ENCODE assay signal across 23 cellular contexts in the genomic region with DNA sequence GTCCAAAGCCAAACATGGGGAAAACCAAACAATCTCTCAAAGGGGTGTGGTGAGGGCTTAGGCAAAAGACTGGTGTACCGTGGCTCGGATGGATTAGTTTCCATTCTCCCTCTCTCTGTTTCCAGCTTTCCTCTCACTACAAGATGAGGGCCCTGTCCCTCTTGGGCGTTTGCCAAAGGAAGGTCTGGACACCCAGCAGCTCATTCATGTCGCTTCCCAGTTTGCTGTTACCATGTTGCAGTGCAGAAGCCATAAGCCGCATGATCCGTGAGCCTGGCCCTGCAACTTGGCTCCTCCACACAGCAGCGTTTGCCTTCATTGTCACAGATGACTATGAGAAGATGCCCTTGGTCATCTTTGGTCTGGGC.
"Had no signal": no experiment of that assay in that cellular context is flagged by ENCODE, and none has a peak within 500 bp of the region (broad histone marks: within the 10 kb centered on the region; RNA-seq: fewer than 3 reads in every experiment).

No MANE protein-coding gene starts in this region.

- H3K27ac ChIP-seq: body of pancreas, esophagus squamous epithelium, hepatocyte, psoas muscle, right lobe of liver, stomach, thoracic aorta, upper lobe of left lung had no signal

- DNase-seq: activated CD4-positive, alpha-beta T cell treated with anti-CD3 and anti-CD28 coated beads for 36 hours; activated CD4-positive, alpha-beta T cell treated with anti-CD3 and anti-CD28 coated beads, Interleukin-2, amount 50 U/mL, for 48 hours; activated naive CD8-positive, alpha-beta T cell treated with anti-CD3 and anti-CD28 coated beads for 36 hours; central memory CD4-positive, alpha-beta T cell; cortex of kidney; effector memory CD4-positive, alpha-beta T cell; esophagus squamous epithelium; left colon; psoas muscle; right lobe of liver; small intestine; stimulated activated CD4-positive, alpha-beta T cell treated with anti-CD3 and anti-CD28 coated beads, Interleukin-15, amount 100 ng/mL, for 24 hours; stimulated activated CD4-positive, alpha-beta T cell treated with anti-CD3 and anti-CD28 coated beads, Interleukin-4, amount 100 ng/mL, for 1 hour; stomach; upper lobe of left lung had no signal

- H3K27ac Mint-ChIP-seq: activated CD4-positive, alpha-beta T cell treated with anti-CD3 and anti-CD28 coated beads for 36 hours; activated naive CD8-positive, alpha-beta T cell treated with anti-CD3 and anti-CD28 coated beads for 36 hours; mesothelial cell of epicardium; nephron; T-helper 2 cell treated with Interferon-gamma antibody and Interleukin-4, amounts not matched to agents 5 μg/mL and 100 μg/mL, for 36 hours; WTC11 had no signal

- H3K4me3 Mint-ChIP-seq: activated CD4-positive, alpha-beta T cell treated with anti-CD3 and anti-CD28 coated beads for 36 hours; activated naive CD8-positive, alpha-beta T cell treated with anti-CD3 and anti-CD28 coated beads for 36 hours; mesothelial cell of epicardium; nephron; T-helper 2 cell treated with Interferon-gamma antibody and Interleukin-4, amounts not matched to agents 5 μg/mL and 100 μg/mL, for 36 hours; WTC11 had no signal

- H3K9me3 Mint-ChIP-seq: activated naive CD8-positive, alpha-beta T cell treated with anti-CD3 and anti-CD28 coated beads for 36 hours; T-helper 2 cell treated with Interferon-gamma antibody and Interleukin-4, amounts not matched to agents 5 μg/mL and 100 μg/mL, for 36 hours; WTC11 had no signal

- H3K4me3 ChIP-seq: body of pancreas, esophagus squamous epithelium, hepatocyte, lung, psoas muscle, right lobe of liver, stomach, thoracic aorta, upper lobe of left lung had no signal

- H3K4me1 ChIP-seq: body of pancreas, psoas muscle, right lobe of liver, stomach, upper lobe of left lung had no signal

- ATAC-seq: activated CD4-positive, alpha-beta T cell treated with anti-CD3 and anti-CD28 coated beads for 36 hours; left colon; WTC11 had no signal

- H3K36me3 Mint-ChIP-seq: WTC11 had no signal

- H3K9me3 ChIP-seq: body of pancreas, esophagus squamous epithelium, psoas muscle, right lobe of liver, stomach, thoracic aorta, upper lobe of left lung had no signal

- H3K27me3 ChIP-seq: body of pancreas, esophagus squamous epithelium, hepatocyte, right lobe of liver, stomach, upper lobe of left lung had no signal

- H3K27me3 Mint-ChIP-seq: activated CD4-positive, alpha-beta T cell treated with anti-CD3 and anti-CD28 coated beads for 36 hours; activated naive CD8-positive, alpha-beta T cell treated with anti-CD3 and anti-CD28 coated beads for 36 hours had no signal
